In the genomic region with DNA sequence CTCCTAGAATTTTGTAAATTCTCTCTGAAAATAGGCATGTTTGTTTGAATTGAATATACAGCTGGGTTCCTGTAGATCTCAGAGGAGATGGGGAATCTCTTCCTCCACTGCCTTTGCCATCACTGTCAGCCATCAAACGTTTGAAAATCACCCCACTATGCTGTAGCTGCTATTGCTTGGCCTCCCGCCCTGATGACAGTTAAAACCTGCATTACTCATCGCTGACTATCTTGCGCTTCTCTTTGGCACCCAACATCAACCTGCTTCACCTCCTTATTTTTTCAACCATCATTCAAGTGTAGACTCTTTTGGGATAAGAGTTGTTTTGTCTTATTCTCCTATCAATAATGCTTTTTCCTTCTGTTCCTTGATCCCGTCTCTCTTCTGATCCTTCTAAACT, we compare ENCODE assay signal across 21 cellular contexts.
"Had no signal": no experiment of that assay in that cellular context is flagged by ENCODE, and none has a peak within 500 bp of the region (broad histone marks: within the 10 kb centered on the region; RNA-seq: fewer than 3 reads in every experiment).

No MANE protein-coding gene starts in this region.

- H3K9me3 Mint-ChIP-seq: activated B cell treated with CpG ODN at 0.5 μM for 24 hours; activated CD4-positive, alpha-beta memory T cell treated with anti-CD3 and anti-CD28 coated beads for 36 hours; activated CD4-positive, alpha-beta T cell treated with anti-CD3 and anti-CD28 coated beads, Interleukin-2, amount 10 ng/mL, durations not matched to agents 7 days and 5 days; activated naive CD8-positive, alpha-beta T cell treated with anti-CD3 and anti-CD28 coated beads for 36 hours; activated T-cell treated with anti-CD3 and anti-CD28 coated beads, Interleukin-2, amount 50 U/mL, for 4 hours had no signal

- FAIRE-seq: bronchial epithelial cell had no signal

- H3K27ac Mint-ChIP-seq: activated B cell treated with CpG ODN at 0.5 μM for 24 hours; activated CD4-positive, alpha-beta memory T cell treated with anti-CD3 and anti-CD28 coated beads for 36 hours; activated CD4-positive, alpha-beta T cell treated with anti-CD3 and anti-CD28 coated beads, Interleukin-2, amount 10 ng/mL, durations not matched to agents 7 days and 5 days; activated naive CD4-positive, alpha-beta T cell treated with anti-CD3 and anti-CD28 coated beads for 36 hours; activated naive CD8-positive, alpha-beta T cell treated with anti-CD3 and anti-CD28 coated beads for 36 hours; T-helper 17 cell had no signal

- H3K27me3 Mint-ChIP-seq: activated B cell treated with CpG ODN at 0.5 μM for 24 hours; activated naive CD8-positive, alpha-beta T cell treated with anti-CD3 and anti-CD28 coated beads for 36 hours had no signal

- DNase-seq: activated B cell treated with CpG ODN at 0.5 μM for 24 hours; activated CD4-positive, alpha-beta memory T cell treated with anti-CD3 and anti-CD28 coated beads for 36 hours; activated CD4-positive, alpha-beta T cell treated with anti-CD3 and anti-CD28 coated beads for 1 hour; activated CD4-positive, alpha-beta T cell treated with anti-CD3 and anti-CD28 coated beads, Interleukin-2, amount 10 ng/mL, durations not matched to agents 7 days and 5 days; activated CD8-positive, alpha-beta memory T cell treated with anti-CD3 and anti-CD28 coated beads for 24 hours; activated effector memory CD4-positive, alpha-beta T cell treated with anti-CD3 and anti-CD28 coated beads, Interleukin-2, amount 50 U/mL, for 16 hours; activated naive CD4-positive, alpha-beta T cell treated with anti-CD3 and anti-CD28 coated beads for 36 hours; activated naive CD8-positive, alpha-beta T cell treated with anti-CD3 and anti-CD28 coated beads for 36 hours; activated T-cell treated with anti-CD3 and anti-CD28 coated beads, Interleukin-2, amount 50 U/mL, for 4 hours; aorta; central memory CD4-positive, alpha-beta T cell; NCI-H1930; NCI-H2107; NCI-H226; NCI-H510A; NCI-H526 treated with DMSO at 0.1 percent for 48 hours; NCI-H82; SIG-M5; T-helper 17 cell; T-helper 9 cell had no signal

- H3K4me1 Mint-ChIP-seq: activated B cell treated with CpG ODN at 0.5 μM for 24 hours; activated CD4-positive, alpha-beta T cell treated with anti-CD3 and anti-CD28 coated beads, Interleukin-2, amount 10 ng/mL, durations not matched to agents 7 days and 5 days; activated naive CD8-positive, alpha-beta T cell treated with anti-CD3 and anti-CD28 coated beads for 36 hours; T-helper 17 cell had no signal

- H3K36me3 Mint-ChIP-seq: activated CD4-positive, alpha-beta memory T cell treated with anti-CD3 and anti-CD28 coated beads for 36 hours; activated naive CD8-positive, alpha-beta T cell treated with anti-CD3 and anti-CD28 coated beads for 36 hours had no signal

- H3K4me3 Mint-ChIP-seq: activated B cell treated with CpG ODN at 0.5 μM for 24 hours; activated CD4-positive, alpha-beta memory T cell treated with anti-CD3 and anti-CD28 coated beads for 36 hours; activated CD4-positive, alpha-beta T cell treated with anti-CD3 and anti-CD28 coated beads, Interleukin-2, amount 10 ng/mL, durations not matched to agents 7 days and 5 days; activated naive CD4-positive, alpha-beta T cell treated with anti-CD3 and anti-CD28 coated beads for 36 hours; activated naive CD8-positive, alpha-beta T cell treated with anti-CD3 and anti-CD28 coated beads for 36 hours; activated T-cell treated with anti-CD3 and anti-CD28 coated beads, Interleukin-2, amount 50 U/mL, for 4 hours; T-helper 17 cell had no signal

- ATAC-seq: activated T-cell treated with anti-CD3 and anti-CD28 coated beads, Interleukin-2, amount 50 U/mL, for 4 hours; T-helper 17 cell had no signal
